ENCODE assay signal across 23 cellular contexts in genomic region chr11:96854425-96854824, GRCh38.
"Had no signal": no experiment of that assay in that cellular context is flagged by ENCODE, and none has a peak within 500 bp of the region (broad histone marks: within the 10 kb centered on the region; RNA-seq: fewer than 3 reads in every experiment).

No MANE protein-coding gene starts in this region.

- H3K27me3 ChIP-seq: colonic mucosa, dorsolateral prefrontal cortex, esophagus muscularis mucosa, esophagus squamous epithelium, foreskin keratinocyte, gastrocnemius medialis, gastroesophageal sphincter, heart right ventricle had no signal

- H3K4me3 ChIP-seq: colonic mucosa, coronary artery, dorsolateral prefrontal cortex, esophagus muscularis mucosa, esophagus squamous epithelium, gastrocnemius medialis, gastroesophageal sphincter, heart right ventricle had no signal

- H3K4me1 ChIP-seq: colonic mucosa, esophagus muscularis mucosa, esophagus squamous epithelium, gastrocnemius medialis, gastroesophageal sphincter had no signal

- H3K36me3 ChIP-seq: colonic mucosa, esophagus muscularis mucosa, esophagus squamous epithelium, gastrocnemius medialis, gastroesophageal sphincter, heart right ventricle had no signal

- H3K9me3 ChIP-seq: colonic mucosa, esophagus muscularis mucosa, esophagus squamous epithelium, gastrocnemius medialis, gastroesophageal sphincter, heart right ventricle had no signal

- ATAC-seq: effector memory CD8-positive, alpha-beta T cell; esophagus mucosa; foreskin keratinocyte; gastrocnemius medialis; gastroesophageal sphincter; heart right ventricle had no signal

- H3K27ac ChIP-seq: colonic mucosa, coronary artery, dorsolateral prefrontal cortex, epithelial cell of prostate, esophagus muscularis mucosa, esophagus squamous epithelium, foreskin keratinocyte, gastrocnemius medialis, gastroesophageal sphincter, heart right ventricle had no signal

- DNase-seq: colonic mucosa; cortex of kidney; dermis blood vessel endothelial cell; dorsolateral prefrontal cortex; effector CD4-positive, alpha-beta T cell; effector CD8-positive, alpha-beta T cell; effector memory CD4-positive, alpha-beta T cell; effector memory CD8-positive, alpha-beta T cell; endodermal cell; erythroblast; esophagus squamous epithelium; foreskin fibroblast; foreskin keratinocyte; foreskin melanocyte; gastrocnemius medialis; glutamatergic neuron; head of caudate nucleus; heart right ventricle had no signal
